ENCODE assay signal across 29 cellular contexts in genomic region chr5:143758015-143758414, GRCh38. TPM values are rescaled to one million over a fixed set of nuclear protein-coding genes. Genes with fewer than 3 reads are reported as not detected.
"Had no signal": no experiment of that assay in that cellular context is flagged by ENCODE, and none has a peak within 500 bp of the region (broad histone marks: within the 10 kb centered on the region; RNA-seq: fewer than 3 reads in every experiment).

No MANE protein-coding gene starts in this region.

- H3K27ac Mint-ChIP-seq: activated CD8-positive, alpha-beta T cell treated with anti-CD3 and anti-CD28 coated beads, Interleukin-2, amount 10 ng/mL, durations not matched to agents 7 days and 5 days; activated naive CD4-positive, alpha-beta T cell treated with anti-CD3 and anti-CD28 coated beads, Interleukin-2, amount 50 U/mL, for 72 hours; activated T-cell treated with anti-CD3 and anti-CD28 coated beads, Interleukin-2, amount 50 U/mL, for 24 hours; endodermal cell; nephron progenitor cell; T-cell; T-helper 2 cell treated with Interferon-gamma antibody and Interleukin-4, amounts not matched to agents 5 μg/mL and 100 μg/mL, for 36 hours; type B pancreatic cell had no signal

- H3K4me3 ChIP-seq: ascending aorta, esophagus squamous epithelium, heart right ventricle, spleen, thoracic aorta, vagina had no signal

- H3K27me3 Mint-ChIP-seq: activated T-cell treated with anti-CD3 and anti-CD28 coated beads, Interleukin-2, amount 50 U/mL, for 24 hours had no signal

- H3K36me3 ChIP-seq: ascending aorta, brain microvascular endothelial cell, esophagus squamous epithelium, heart right ventricle, spleen, thoracic aorta, vagina, WERI-Rb-1 had no signal

- ATAC-seq: activated CD8-positive, alpha-beta T cell treated with anti-CD3 and anti-CD28 coated beads, Interleukin-2, amount 10 ng/mL, durations not matched to agents 7 days and 5 days; activated naive CD4-positive, alpha-beta T cell treated with anti-CD3 and anti-CD28 coated beads, Interleukin-2, amount 50 U/mL, for 72 hours; T-cell had no signal

- H3K27ac ChIP-seq: ascending aorta, brain microvascular endothelial cell, esophagus squamous epithelium, spleen, thoracic aorta, vagina, WERI-Rb-1 had no signal

- H3K36me3 Mint-ChIP-seq: activated naive CD4-positive, alpha-beta T cell treated with anti-CD3 and anti-CD28 coated beads, Interleukin-2, amount 50 U/mL, for 72 hours; T-cell; type B pancreatic cell had no signal

- H3K4me3 Mint-ChIP-seq: activated CD8-positive, alpha-beta T cell treated with anti-CD3 and anti-CD28 coated beads, Interleukin-2, amount 10 ng/mL, durations not matched to agents 7 days and 5 days; activated T-cell treated with anti-CD3 and anti-CD28 coated beads, Interleukin-2, amount 50 U/mL, for 24 hours; endodermal cell; nephron progenitor cell; T-cell; type B pancreatic cell had no signal

- DNase-seq: activated CD4-positive, alpha-beta T cell treated with anti-CD3 and anti-CD28 coated beads for 1 hour; activated CD4-positive, alpha-beta T cell treated with anti-CD3 and anti-CD28 coated beads, Interleukin-2, amount 50 U/mL, for 1 hour; activated CD8-positive, alpha-beta T cell treated with anti-CD3 and anti-CD28 coated beads, Interleukin-2, amount 10 ng/mL, durations not matched to agents 7 days and 5 days; activated T-cell treated with anti-CD3 and anti-CD28 coated beads, Interleukin-2, amount 50 U/mL, for 24 hours; brain microvascular endothelial cell; central memory CD4-positive, alpha-beta T cell; dermis blood vessel endothelial cell; endodermal cell; esophagus squamous epithelium; islet precursor cell; nephron progenitor cell; spleen; stimulated activated CD4-positive, alpha-beta T cell treated with anti-CD3 and anti-CD28 coated beads, Interleukin-4, amount 100 ng/mL, for 1 hour; stimulated activated naive CD4-positive, alpha-beta T cell; T-cell; WERI-Rb-1 had no signal

- H3K4me1 ChIP-seq: ascending aorta, spleen, vagina had no signal

- H3K27me3 ChIP-seq: ascending aorta, brain microvascular endothelial cell, esophagus squamous epithelium, heart right ventricle, spleen, vagina had no signal

- H3K9me3 ChIP-seq: ascending aorta, esophagus squamous epithelium, spleen, thoracic aorta, vagina had no signal

- H3K9me3 Mint-ChIP-seq: activated naive CD4-positive, alpha-beta T cell treated with anti-CD3 and anti-CD28 coated beads, Interleukin-2, amount 50 U/mL, for 72 hours; activated T-cell treated with anti-CD3 and anti-CD28 coated beads, Interleukin-2, amount 50 U/mL, for 24 hours; endodermal cell; nephron progenitor cell; T-cell; type B pancreatic cell had no signal

- H3K4me1 Mint-ChIP-seq: T-cell had no signal

RNA-seq across cellular contexts. Expression of gene HMHB1, which starts 53.9 kb away (rescaled TPM):
- total RNA-seq: activated CD8-positive, alpha-beta T cell treated with anti-CD3 and anti-CD28 coated beads, Interleukin-2, amount 10 ng/mL, durations not matched to agents 7 days and 5 days; activated naive CD4-positive, alpha-beta T cell treated with anti-CD3 and anti-CD28 coated beads, Interleukin-2, amount 50 U/mL, for 72 hours; activated T-helper 17 cell treated with anti-CD3 and anti-CD28 coated beads, Interleukin-2, amount 50 U/mL, for 72 hours; ascending aorta; dermis blood vessel endothelial cell; endodermal cell; esophagus squamous epithelium; heart right ventricle; lung microvascular endothelial cell; omental fat pad; posterior vena cava; renal cortical epithelial cell; spleen; T-cell; thoracic aorta; vagina had no signal
- polyA plus RNA-seq: adipose tissue, heart right ventricle had no signal
